13 cellular contexts compared by ENCODE assay signal in the genomic region with DNA sequence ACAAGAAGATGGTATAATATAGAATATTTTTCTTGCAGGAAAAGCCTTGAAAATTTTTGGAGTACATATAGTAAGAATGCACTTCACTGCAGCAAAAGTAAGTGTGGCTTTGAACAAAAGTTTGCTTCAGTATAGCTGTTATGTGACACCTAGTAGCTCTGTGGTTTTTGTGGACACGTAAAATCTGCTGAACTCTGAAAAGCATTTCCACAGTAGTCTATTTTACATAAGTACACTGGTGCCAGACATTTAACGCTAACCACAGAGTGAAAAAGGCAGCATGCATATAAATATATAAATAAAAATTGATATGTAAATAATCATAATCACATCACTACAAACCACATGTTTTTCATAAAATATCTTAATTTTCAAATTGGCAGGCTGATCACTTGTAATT. TPM values are rescaled to one million over a fixed set of nuclear protein-coding genes. Genes with fewer than 3 reads are reported as not detected.
DNase-seq lines count a peak whose midpoint lies in the region; ATAC-seq and TF ChIP-seq lines count a peak whose summit lies in the region.
"Had no signal": no experiment of that assay in that cellular context is flagged by ENCODE, and none has a peak within 500 bp of the region (broad histone marks: within the 10 kb centered on the region; RNA-seq: fewer than 3 reads in every experiment).

No MANE protein-coding gene starts in this region.

- intact Hi-C loops in left ventricle myocardium inferior (cut with micrococcal nuclease), result no loop called here

- H3K27me3 Mint-ChIP-seq in immature natural killer cell (ENCODE audit: low read depth in 3 of 3), result peaks cover 3 to 8% (median 4%) of the 10 kb centered on the region in 3 donors

- no peak overlapping the region for H3K27ac Mint-ChIP-seq in immature natural killer cell
- H3K27ac Mint-ChIP-seq: naive B cell had no signal

- H3K4me1 Mint-ChIP-seq in immature natural killer cell, result peaks cover 12 to 22% of the 10 kb centered on the region in 2 donors
- H3K4me1 Mint-ChIP-seq: naive B cell had no signal

- H3K4me3 ChIP-seq in left ventricle myocardium inferior (no peak overlapping the region), HAP-1 (no peak overlapping the region)
- H3K4me3 ChIP-seq: PC-9, vagina had no signal

- DNase-seq in H4 (ENCODE audit: low spot score) (peak; percentile 16), immature natural killer cell (peak; percentile 52 to 64 (median 53)), left ventricle myocardium inferior (no peak), HAP-1 (ENCODE audit: low spot score in 2 of 2) (no peak)
- DNase-seq in stimulated activated CD4-positive, alpha-beta T cell treated with anti-CD3 and anti-CD28 coated beads, Interleukin-4, amount 100 ng/mL, for 4 hours, result no peak
- DNase-seq: activated CD4-positive, alpha-beta T cell treated with anti-CD3 and anti-CD28 coated beads for 4 hours; hippocampal formation; naive B cell; PC-9; stimulated activated CD4-positive, alpha-beta T cell treated with anti-CD3 and anti-CD28 coated beads, Interleukin-2, amount 100 ng/mL, for 48 hours had no signal

- peak overlapping the region; percentile 20 to 59 (median 49) for H3K4me3 Mint-ChIP-seq in immature natural killer cell
- H3K4me3 Mint-ChIP-seq: naive B cell had no signal

- no peak overlapping the region for H3K27ac ChIP-seq in left ventricle myocardium inferior (replicated peaks)
- H3K27ac ChIP-seq: PC-9, vagina had no signal

- ATAC-seq in GM19043 (IDR thresholded peaks at IDR 0.05; ENCODE audit: low read depth, unreplicated experiment), result peak; percentile 94
- peak; percentile 96 for ATAC-seq in HG03520 (IDR thresholded peaks at IDR 0.05; ENCODE audit: unreplicated experiment)

- TF ChIP-seq CTCF in left ventricle myocardium inferior (IDR thresholded peaks at IDR 0.05; ENCODE audit: borderline replicate concordance), result no peak

- H3K27me3 ChIP-seq in left ventricle myocardium inferior (ENCODE audit: low read depth) (no peaks in the 10 kb centered on the region), HAP-1 (ENCODE audit: low read depth) (no peaks in the 10 kb centered on the region)
- H3K27me3 ChIP-seq: vagina had no signal

- no peaks in the 10 kb centered on the region for H3K9me3 Mint-ChIP-seq in immature natural killer cell
- H3K9me3 Mint-ChIP-seq: naive B cell had no signal

- H3K36me3 Mint-ChIP-seq in immature natural killer cell, result peaks cover 0 to 8% (median 0%) of the 10 kb centered on the region in 3 donors
- H3K36me3 Mint-ChIP-seq: naive B cell had no signal

- H3K36me3 ChIP-seq in left ventricle myocardium inferior (no peaks in the 10 kb centered on the region), HAP-1 (replicated peaks) (no peaks in the 10 kb centered on the region)
- H3K36me3 ChIP-seq: vagina had no signal

- no peaks in the 10 kb centered on the region for H3K4me1 ChIP-seq in left ventricle myocardium inferior
- H3K4me1 ChIP-seq in HAP-1, result no peaks in the 10 kb centered on the region
- H3K4me1 ChIP-seq: vagina had no signal

- no peaks in the 10 kb centered on the region for H3K9me3 ChIP-seq in left ventricle myocardium inferior (replicated peaks)
- H3K9me3 ChIP-seq in HAP-1, result no peaks in the 10 kb centered on the region
- H3K9me3 ChIP-seq: vagina had no signal

- in situ Hi-C loops in HAP-1 (cut with MboI; ENCODE audit: low sequenced_read_pairs), result no loop called here

RNA-seq across cellular contexts. Expression of a gene that starts 39.8 kb away (rescaled TPM):
- total RNA-seq in H4 (2014; rRNA removed; shearing (Covaris generic)), result 29.3 and 37.3 TPM in 2 replicates
- 100 to 1,000 TPM in 1 of 3 donors, 10 to 100 TPM in 2; 77.5 to 105 (median 81.8) TPM for polyA plus RNA-seq in immature natural killer cell
- 48.5 TPM for total RNA-seq in left ventricle myocardium inferior

RNA-seq across cellular contexts. Expression of a gene that starts 40.0 kb away (rescaled TPM):
- 4.0 and 7.2 TPM in 2 replicates for total RNA-seq in H4 (2014; rRNA removed; shearing (Covaris generic))
- 10 to 100 TPM in 1 of 3 donors, 1 to 10 TPM in 2; 7.0 to 13.6 (median 7.5) TPM for polyA plus RNA-seq in immature natural killer cell
- 9.9 TPM for total RNA-seq in left ventricle myocardium inferior

Comparison
In these comparisons a context has a peak if more than half of its experiments do, and no peak if none do; other contexts are left out.
1. DNase-seq: peak in H4 (single experiment) and immature natural killer cell (3 of 3); none in left ventricle myocardium inferior (single experiment), stimulated activated CD4-positive, alpha-beta T cell treated with anti-CD3 and anti-CD28 coated beads, Interleukin-4, amount 100 ng/mL, for 4 hours (0 of 2) and HAP-1 (0 of 2).